ENCODE assay signal across 13 cellular contexts in the genomic region with DNA sequence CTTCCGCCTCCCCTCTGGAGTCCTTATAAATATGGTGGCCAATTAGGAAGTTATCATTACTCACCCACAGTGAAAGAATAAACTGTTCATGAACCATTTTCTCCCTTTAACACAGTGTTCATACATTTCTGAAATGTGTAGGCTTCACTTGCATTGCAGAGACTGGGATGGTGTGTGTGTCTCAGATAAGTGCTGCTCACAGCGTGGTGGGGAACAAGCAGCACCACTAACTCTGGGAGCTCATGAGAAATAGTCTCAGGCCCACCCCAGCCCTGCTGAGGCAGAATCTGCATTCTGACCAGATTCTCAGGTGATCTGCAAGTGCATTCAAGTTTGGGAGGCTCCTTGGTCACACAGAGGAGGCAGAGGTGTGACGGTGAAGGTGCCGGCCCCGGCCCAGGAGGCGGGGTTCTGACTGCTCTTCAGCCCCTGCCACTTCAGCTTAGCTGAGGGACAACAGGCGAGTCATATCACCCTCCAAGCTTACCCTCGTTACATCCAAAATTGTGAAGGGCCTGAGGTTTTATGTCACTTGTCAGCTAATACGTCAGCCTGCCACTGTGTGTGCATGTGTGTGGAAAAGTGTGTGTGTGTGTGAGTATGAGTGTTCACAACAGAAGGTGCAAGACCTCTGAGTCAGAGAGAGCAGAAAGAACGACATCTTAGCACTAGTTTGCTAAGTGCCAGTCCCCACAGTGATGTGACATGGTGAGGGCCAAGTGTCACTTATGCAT. TPM values are rescaled to one million over a fixed set of nuclear protein-coding genes. Genes with fewer than 3 reads are reported as not detected.
DNase-seq lines count a peak whose midpoint lies in the region; ATAC-seq and TF ChIP-seq lines count a peak whose summit lies in the region.
"Had no signal": no experiment of that assay in that cellular context is flagged by ENCODE, and none has a peak within 500 bp of the region (broad histone marks: within the 10 kb centered on the region; RNA-seq: fewer than 3 reads in every experiment).

No MANE protein-coding gene starts in this region.

- H3K27me3 Mint-ChIP-seq in MCF 10A (ENCODE audit: insufficient read depth, unreplicated experiment), result no peaks in the 10 kb centered on the region
- no peaks in the 10 kb centered on the region for H3K27me3 Mint-ChIP-seq in endodermal cell (ENCODE audit: insufficient read depth)
- H3K27me3 Mint-ChIP-seq in neural progenitor cell (ENCODE audit: insufficient read depth, low read depth), result peaks cover 2% of the 10 kb centered on the region

- no peaks in the 10 kb centered on the region for H3K27me3 ChIP-seq in mammary epithelial cell (ENCODE audit: insufficient read depth, low read length)
- no peaks in the 10 kb centered on the region for H3K27me3 ChIP-seq in endodermal cell (ENCODE audit: control insufficient read depth, insufficient read depth, low read length, poor library complexity, severe bottlenecking)
- H3K27me3 ChIP-seq in thyroid gland, result no peaks in the 10 kb centered on the region
- no peaks in the 10 kb centered on the region for H3K27me3 ChIP-seq in neural progenitor cell
- H3K27me3 ChIP-seq in transverse colon, result no peaks in the 10 kb centered on the region
- no peaks in the 10 kb centered on the region for H3K27me3 ChIP-seq in GM23248 (replicated peaks; ENCODE audit: insufficient read depth)
- H3K27me3 ChIP-seq: BLaER1, dorsolateral prefrontal cortex had no signal

- TF ChIP-seq CTCF in MCF 10A (IDR thresholded peaks at IDR 0.05; ENCODE audit: unreplicated experiment) (no peak), mammary epithelial cell (conservative IDR thresholded peaks at IDR 0.05 in 1 of 2, IDR thresholded peaks at IDR 0.05 in 1 of 2; ENCODE audit: extremely low read depth in 1 of 2, insufficient read depth in 1 of 2, low read depth in 1 of 2, low read length in 2 of 2) (no peak), endodermal cell (conservative IDR thresholded peaks at IDR 0.05) (no peak), thyroid gland (IDR thresholded peaks at IDR 0.05) (no peak), neural progenitor cell (IDR thresholded peaks at IDR 0.05) (no peak), transverse colon (IDR thresholded peaks at IDR 0.05) (no peak)

- 97% methylated on average over 9 of the region's 10 CpGs for WGBS in mammary epithelial cell (ENCODE audit: low coverage, missing lambda C conversion rate)
- 87 to 89% methylated on average over 6 to 10 of the region's 10 CpGs for WGBS in endodermal cell (ENCODE audit: insufficient coverage in 1 of 2, insufficient read length in 1 of 2), 2 experiments
- 84% methylated on average over 10 of the region's 10 CpGs for WGBS in thyroid gland, 2 donors
- 87 to 100% methylated on average over 1 to 9 of the region's 10 CpGs for WGBS in transverse colon (ENCODE audit: low coverage in 1 of 2), 2 donors
- 94 to 95% methylated on average over 9 to 10 of the region's 10 CpGs for WGBS in GM23248 (ENCODE audit: low coverage in 1 of 2, low lambda C conversion rate in 2 of 2, missing lambda C conversion rate in 2 of 2), 2 experiments

- DNase-seq in MCF 10A (ENCODE audit: unreplicated experiment) (no peak), mammary epithelial cell (no peak), endodermal cell (peak; percentile 52), thyroid gland (peak in 1 of 2 donors; percentile 33), neural progenitor cell (ENCODE audit: low spot score) (no peak), transverse colon (no peak), GM23248 (no peak)
- DNase-seq: activated effector memory CD4-positive, alpha-beta T cell treated with Interleukin-2 at 50 U/mL for 16 hours; dorsolateral prefrontal cortex; T-helper 9 cell had no signal

- H3K9me3 ChIP-seq in mammary epithelial cell (replicated peaks; ENCODE audit: insufficient read depth, low read length), result no peaks in the 10 kb centered on the region
- no peaks in the 10 kb centered on the region for H3K9me3 ChIP-seq in endodermal cell (ENCODE audit: control insufficient read depth, low read length)
- no peaks in the 10 kb centered on the region for H3K9me3 ChIP-seq in thyroid gland
- H3K9me3 ChIP-seq in neural progenitor cell (ENCODE audit: low read depth), result no peaks in the 10 kb centered on the region
- no peaks in the 10 kb centered on the region for H3K9me3 ChIP-seq in transverse colon
- H3K9me3 ChIP-seq in GM23248 (ENCODE audit: low read depth), result no peaks in the 10 kb centered on the region

- in situ Hi-C loops in mammary epithelial cell (cut with MboI; ENCODE audit: low sequenced_read_pairs in 2 of 2) (no loop called here), transverse colon (cut with MboI; ENCODE audit: low pct_ligation_motif_present in 1 of 4, low pct_unique_long_range_greater_than_20kb in 1 of 4, low sequenced_read_pairs in 3 of 4) (no loop called here), GM23248 (cut with MboI) (no loop called here)

- dilution Hi-C loops in mammary epithelial cell (cut with HindIII; ENCODE audit: low sequenced_read_pairs), result no loop called here

- CTCF ChIA-PET in MCF 10A (lab: Yijun Ruan, JAX), result interaction anchor here (0.5 to 2.5 kb wide), 7 partner anchors 8 to 384 kb away, joined by 3 to 16 read pairs (median 3); no protein-coding TSS in a partner anchor
- CTCF ChIA-PET in mammary epithelial cell (lab: Charles Lee; ENCODE audit: low non-redundant PET), result interaction anchor here (0.5 kb wide), 1 partner anchor 16 kb away, joined by 6 read pairs; no protein-coding TSS in a partner anchor

- H3K27ac Mint-ChIP-seq in MCF 10A (ENCODE audit: low read depth, unreplicated experiment), result peak overlapping the region; percentile 88
- H3K27ac Mint-ChIP-seq in endodermal cell, result peak overlapping the region; percentile 9
- H3K27ac Mint-ChIP-seq in neural progenitor cell, result no peak overlapping the region

- peaks cover 13% of the 10 kb centered on the region for H3K36me3 Mint-ChIP-seq in MCF 10A (ENCODE audit: insufficient read depth, unreplicated experiment)
- H3K36me3 Mint-ChIP-seq in endodermal cell (ENCODE audit: low read depth), result peaks cover 23% of the 10 kb centered on the region
- peaks cover 15% of the 10 kb centered on the region for H3K36me3 Mint-ChIP-seq in neural progenitor cell

- TF ChIP-seq POLR2A in thyroid gland (IDR thresholded peaks at IDR 0.05) (no peak), transverse colon (IDR thresholded peaks at IDR 0.05) (no peak)

- no TSS peak for BruUV-seq in MCF 10A (replicated peaks; lab: Mats Ljungman, UMichigan)
- BruUV-seq in mammary epithelial cell (replicated peaks; lab: Mats Ljungman, UMichigan), result no TSS peak

- H3K4me1 ChIP-seq in mammary epithelial cell (ENCODE audit: insufficient read depth, low read length) (peaks cover 17% of the 10 kb centered on the region), endodermal cell (ENCODE audit: control insufficient read depth, insufficient read depth, low read length) (peaks cover 14% of the 10 kb centered on the region), thyroid gland (peaks cover 41 to 43% of the 10 kb centered on the region in 2 donors), neural progenitor cell (no peaks in the 10 kb centered on the region), transverse colon (peaks cover 0 to 19% (median 11%) of the 10 kb centered on the region in 4 donors), GM23248 (ENCODE audit: insufficient read depth) (peaks cover 18% of the 10 kb centered on the region)

- H3K9me3 Mint-ChIP-seq in MCF 10A (ENCODE audit: unreplicated experiment) (no peaks in the 10 kb centered on the region), endodermal cell (no peaks in the 10 kb centered on the region), neural progenitor cell (no peaks in the 10 kb centered on the region)

- no peak for TF ChIP-seq EP300 in transverse colon (IDR thresholded peaks at IDR 0.05; ENCODE audit: low read depth)

- peaks cover 2% of the 10 kb centered on the region for H3K79me2 ChIP-seq in mammary epithelial cell (ENCODE audit: insufficient read depth, low read length)
- H3K79me2 ChIP-seq in neural progenitor cell (ENCODE audit: low read depth), result no peaks in the 10 kb centered on the region
- H3K79me2 ChIP-seq in GM23248 (ENCODE audit: insufficient read depth), result peaks cover 47% of the 10 kb centered on the region

- POLR2A ChIA-PET in MCF 10A (lab: Yijun Ruan, JAX), result interaction anchor here (1.7 kb wide), 1 partner anchor 23 kb away, joined by 7 read pairs; no protein-coding TSS in a partner anchor

- H3K9me2 ChIP-seq in GM23248 (ENCODE audit: insufficient read depth), result no peaks in the 10 kb centered on the region

- H3K36me3 ChIP-seq in mammary epithelial cell (ENCODE audit: insufficient read depth, low read length) (no peaks in the 10 kb centered on the region), endodermal cell (ENCODE audit: control insufficient read depth, insufficient read depth, low read length) (peaks cover 18% of the 10 kb centered on the region), thyroid gland (no peaks in the 10 kb centered on the region), neural progenitor cell (no peaks in the 10 kb centered on the region), transverse colon (no peaks in the 10 kb centered on the region), GM23248 (ENCODE audit: low read depth) (no peaks in the 10 kb centered on the region)

- H2AFZ ChIP-seq in mammary epithelial cell (ENCODE audit: low read depth, low read length) (no peak overlapping the region), neural progenitor cell (replicated peaks) (no peak overlapping the region), GM23248 (no peak overlapping the region)
- H2AFZ ChIP-seq: parathyroid adenoma had no signal

- peak; percentile 9 for ATAC-seq in HG03469 (IDR thresholded peaks at IDR 0.05; ENCODE audit: unreplicated experiment)

- no peak overlapping the region for H3K27ac ChIP-seq in mammary epithelial cell (ENCODE audit: insufficient read depth, low read depth, low read length)
- no peak overlapping the region for H3K27ac ChIP-seq in endodermal cell (ENCODE audit: low read depth, low read length)
- H3K27ac ChIP-seq in thyroid gland, result peak overlapping the region; percentile 80 to 97 (median 91)
- H3K27ac ChIP-seq in neural progenitor cell, result no peak overlapping the region
- H3K27ac ChIP-seq in transverse colon, result no peak overlapping the region
- no peak overlapping the region for H3K27ac ChIP-seq in GM23248
- H3K27ac ChIP-seq: parathyroid adenoma had no signal

- no peaks in the 10 kb centered on the region for H4K20me1 ChIP-seq in mammary epithelial cell (ENCODE audit: insufficient read depth, low read length)
- peaks cover 3% of the 10 kb centered on the region for H4K20me1 ChIP-seq in neural progenitor cell (ENCODE audit: low read depth)
- no peaks in the 10 kb centered on the region for H4K20me1 ChIP-seq in GM23248 (ENCODE audit: insufficient read depth)

- H3F3A ChIP-seq in neural progenitor cell (ENCODE audit: low read depth), result no peaks in the 10 kb centered on the region
- H3F3A ChIP-seq in GM23248 (ENCODE audit: insufficient read depth), result peaks cover 31% of the 10 kb centered on the region

- no peak overlapping the region for H3K4me2 ChIP-seq in mammary epithelial cell (ENCODE audit: insufficient read depth, low read depth, low read length)
- H3K4me2 ChIP-seq in neural progenitor cell, result no peak overlapping the region
- H3K4me2 ChIP-seq in GM23248 (ENCODE audit: unreplicated experiment), result no peak overlapping the region

- H3K4me3 ChIP-seq in mammary epithelial cell (replicated peaks in 1 of 3; ENCODE audit: insufficient read depth in 1 of 3, low read depth in 2 of 3, low read length in 3 of 3) (no peak overlapping the region), endodermal cell (ENCODE audit: low read length) (no peak overlapping the region), thyroid gland (replicated peaks in 1 of 3) (no peak overlapping the region), neural progenitor cell (no peak overlapping the region), transverse colon (no peak overlapping the region), GM23248 (no peak overlapping the region)
- H3K4me3 ChIP-seq: BLaER1, dorsolateral prefrontal cortex had no signal

- H3K4me1 Mint-ChIP-seq in MCF 10A (ENCODE audit: insufficient read depth, unreplicated experiment), result peaks cover 34% of the 10 kb centered on the region
- peaks cover 49% of the 10 kb centered on the region for H3K4me1 Mint-ChIP-seq in endodermal cell
- H3K4me1 Mint-ChIP-seq in neural progenitor cell, result no peaks in the 10 kb centered on the region

- H3K4me3 Mint-ChIP-seq in MCF 10A (ENCODE audit: unreplicated experiment) (no peak overlapping the region), endodermal cell (no peak overlapping the region), neural progenitor cell (no peak overlapping the region)

- intact Hi-C loops in MCF 10A (cut with micrococcal nuclease) (no loop called here), mammary epithelial cell (cut with micrococcal nuclease) (no loop called here), thyroid gland (cut with DNase I) (no loop called here), transverse colon (cut with DNase I; ENCODE audit: low total_unique reads) (no loop called here)

- H3K9ac ChIP-seq in mammary epithelial cell (ENCODE audit: insufficient read depth, low read length) (no peak overlapping the region), endodermal cell (ENCODE audit: extremely low read depth, low read length, poor library complexity, severe bottlenecking) (no peak overlapping the region), neural progenitor cell (no peak overlapping the region), GM23248 (no peak overlapping the region)
- H3K9ac ChIP-seq: BLaER1, parathyroid adenoma had no signal

RNA-seq across cellular contexts. Expression of a gene that starts 34.7 kb away (rescaled TPM):
- total RNA-seq in MCF 10A (2022) (114 and 123 TPM in 2 replicates), mammary epithelial cell (100 to 1,000 TPM in 1 of 2 donors, 10 to 100 TPM in 1; 15.3 to 102 TPM), endodermal cell (100 to 1,000 TPM in 1 of 2 donors, 10 to 100 TPM in 1; 77.7 to 106 TPM), thyroid gland (100 to 1,000 TPM in 3 of 4 donors, 10 to 100 TPM in 1; 66.1 to 130 (median 106) TPM), neural progenitor cell (ENCODE audit: low replicate concordance) (12.2 and 21.8 TPM in 2 replicates), transverse colon (10 to 100 TPM; 33.6 to 71.4 (median 47.9) TPM)
- polyA plus RNA-seq in mammary epithelial cell (54.4 TPM), GM23248 (2016; fragmentation: Nextera tagmentation; extraction: Ambion mirVana) (255 and 259 TPM in 2 replicates)
- polyA minus RNA-seq in mammary epithelial cell, result 103 TPM
- 88.4 TPM for polyA plus RNA-seq in endodermal cell (2013, experiment 1 of 2)
- 88.4 TPM for polyA plus RNA-seq in endodermal cell (2013, experiment 2 of 2)
- total RNA-seq in GM23248 (2014; rRNA removed; shearing (Covaris generic)), result 37.9 and 52.9 TPM in 2 replicates

Comparison
In these comparisons a context has a peak if more than half of its experiments do, and no peak if none do; other contexts are left out.
1. H3K27ac ChIP-seq: peak in thyroid gland (3 of 3); none in mammary epithelial cell (single experiment), endodermal cell (single experiment), neural progenitor cell (single experiment), transverse colon (0 of 4) and GM23248 (single experiment).